ENCODE assay signal across 8 cellular contexts in genomic region chr2:216339456-216340279, GRCh38. TPM values are rescaled to one million over a fixed set of nuclear protein-coding genes. Genes with fewer than 3 reads are reported as not detected.
DNase-seq lines count a peak whose midpoint lies in the region; ATAC-seq and TF ChIP-seq lines count a peak whose summit lies in the region.

No MANE protein-coding gene starts in this region.

- H3K36me3 Mint-ChIP-seq in natural killer cell, result no peaks in the 10 kb centered on the region

- H3K4me1 Mint-ChIP-seq in natural killer cell, result peaks cover 4 to 14% of the 10 kb centered on the region in 2 donors

- H3K27me3 Mint-ChIP-seq in natural killer cell (ENCODE audit: low read depth in 2 of 2), result no peaks in the 10 kb centered on the region

- no peak overlapping the region for H3K4me3 ChIP-seq in AG04449 (ENCODE audit: low read depth, low read length)

- H3K4me3 Mint-ChIP-seq in natural killer cell, result no peak overlapping the region

- intact Hi-C loops in natural killer cell (cut with micrococcal nuclease), result no loop called here

- CTCF ChIA-PET in AG04449 (lab: Yijun Ruan, JAX), result no interaction called here

- H3K9me3 Mint-ChIP-seq in natural killer cell, result no peaks in the 10 kb centered on the region

- no peak overlapping the region for H3K27ac Mint-ChIP-seq in natural killer cell

- TF ChIP-seq CTCF in AG04449 (IDR thresholded peaks at IDR 0.05; ENCODE audit: insufficient read depth, low read length, missing control alignments), result peak; percentile 36
- no peak for TF ChIP-seq CTCF in natural killer cell (IDR thresholded peaks at IDR 0.05)

- no peak for ATAC-seq in natural killer cell
- no peak for ATAC-seq in HG03342 (IDR thresholded peaks at IDR 0.05; ENCODE audit: unreplicated experiment)

- POLR2A ChIA-PET in AG04449 (lab: Yijun Ruan, JAX), result interaction anchor here (0.8 to 1.7 kb wide), 2 partner anchors 33 to 939 kb away, joined by 3 to 5 read pairs; partner anchors contain the start of gene MARCHF4

- DNase-seq in AG04449 (ENCODE audit: low read depth, low spot score), result no peak
- DNase-seq in NCI-H128 (lab: John Stamatoyannopoulos, UW; ENCODE audit: unreplicated experiment), result peak; percentile 40
- peak; percentile 87 for DNase-seq in astrocyte of the hippocampus (ENCODE audit: low read depth, low spot score)
- peak; percentile 86 for DNase-seq in iPS-NIHi11 (ENCODE audit: low spot score)
- no peak for DNase-seq in effector CD4-positive, alpha-beta T cell
- DNase-seq in natural killer cell, result no peak
- DNase-seq in NOMO-1 (lab: John Stamatoyannopoulos, UW; ENCODE audit: unreplicated experiment in 2 of 2), result no peak

RNA-seq across cellular contexts. Expression of gene MARCHF4, which starts 32.6 kb away (rescaled TPM):
- not detected for total RNA-seq in natural killer cell

Comparison
In these comparisons a context has a peak if more than half of its experiments do, and no peak if none do; other contexts are left out.
1. DNase-seq: peak in NCI-H128 (single experiment), astrocyte of the hippocampus (single experiment) and iPS-NIHi11 (single experiment); none in AG04449 (single experiment), effector CD4-positive, alpha-beta T cell (single experiment), natural killer cell (single experiment) and NOMO-1 (0 of 2).